ENCODE assay signal across 11 cellular contexts in genomic region chr16:66271074-66272060, GRCh38.
A peak's percentile ranks its signal among the peaks of the same experiment; 100 is the strongest.
DNase-seq lines count a peak whose midpoint lies in the region; ATAC-seq and TF ChIP-seq lines count a peak whose summit lies in the region.
"Had no signal": no experiment of that assay in that cellular context is flagged by ENCODE, and none has a peak within 500 bp of the region (broad histone marks: within the 10 kb centered on the region; RNA-seq: fewer than 3 reads in every experiment).

No MANE protein-coding gene starts in this region.

- no peaks in the 10 kb centered on the region for H3F3A ChIP-seq in neural progenitor cell (ENCODE audit: low read depth)

- peaks cover 34% of the 10 kb centered on the region for H3K4me1 Mint-ChIP-seq in neural progenitor cell

- H3K4me2 ChIP-seq in BLaER1 (peak overlapping the region; percentile 82; the same call in 1 of the 2 replicates), neural progenitor cell (peak overlapping the region; percentile 12)

- H3K27me3 Mint-ChIP-seq in neural progenitor cell (ENCODE audit: insufficient read depth, low read depth), result peaks cover 20% of the 10 kb centered on the region

- H3K27me3 ChIP-seq in BLaER1 (no peaks in the 10 kb centered on the region), neural progenitor cell (peaks cover 17% of the 10 kb centered on the region)
- H3K27me3 ChIP-seq: BE2C had no signal

- peak overlapping the region; percentile 40 for H3K27ac Mint-ChIP-seq in neural progenitor cell

- peaks cover 4% of the 10 kb centered on the region for H3K36me3 Mint-ChIP-seq in neural progenitor cell

- H3K4me3 Mint-ChIP-seq in neural progenitor cell, result peak overlapping the region; percentile 52

- H2AFZ ChIP-seq in neural progenitor cell (replicated peaks), result peak overlapping the region; percentile 23

- peaks cover 9% of the 10 kb centered on the region for H3K9me3 Mint-ChIP-seq in neural progenitor cell

- no peaks in the 10 kb centered on the region for H4K20me1 ChIP-seq in BLaER1
- no peaks in the 10 kb centered on the region for H4K20me1 ChIP-seq in neural progenitor cell (ENCODE audit: low read depth)

- H3K4me1 ChIP-seq in BLaER1 (peaks cover 59% of the 10 kb centered on the region), neural progenitor cell (peaks cover 3% of the 10 kb centered on the region)

- H3K4me3 ChIP-seq in BLaER1 (no peak overlapping the region), neural progenitor cell (no peak overlapping the region)
- H3K4me3 ChIP-seq: GM12878 had no signal

- H3K27ac ChIP-seq in BLaER1 (no peak overlapping the region), neural progenitor cell (no peak overlapping the region)

- peaks cover 19% of the 10 kb centered on the region for H3K9me3 ChIP-seq in BLaER1
- peaks cover 2% of the 10 kb centered on the region for H3K9me3 ChIP-seq in neural progenitor cell (ENCODE audit: low read depth)

- ATAC-seq in GM18867 (IDR thresholded peaks at IDR 0.05; ENCODE audit: unreplicated experiment), result no peak

- H3K9ac ChIP-seq in BLaER1 (no peak overlapping the region), neural progenitor cell (no peak overlapping the region)

- peak; percentile 61 for DNase-seq in M059J (ENCODE audit: low read depth)
- peak; percentile 42 for DNase-seq in ecto neural progenitor cell (ENCODE audit: low spot score)
- DNase-seq in neural progenitor cell (ENCODE audit: low spot score), result no peak
- DNase-seq in dermis blood vessel endothelial cell, result no peak
- no peak for DNase-seq in cerebellar nuclear complex (lab: John Stamatoyannopoulos, UW)
- no peak for DNase-seq in NCI-H2107 (lab: John Stamatoyannopoulos, UW)
- DNase-seq: cortex of kidney had no signal

- no peaks in the 10 kb centered on the region for H3K36me3 ChIP-seq in BLaER1
- no peaks in the 10 kb centered on the region for H3K36me3 ChIP-seq in neural progenitor cell
- H3K36me3 ChIP-seq: BE2C had no signal

- no peaks in the 10 kb centered on the region for H3K79me2 ChIP-seq in neural progenitor cell (ENCODE audit: low read depth)

- TF ChIP-seq CTCF in neural progenitor cell (IDR thresholded peaks at IDR 0.05), result no peak

Comparison
In these comparisons a context has a peak if more than half of its experiments do, and no peak if none do; other contexts are left out.
1. DNase-seq: peak in M059J (single experiment) and ecto neural progenitor cell (single experiment); none in neural progenitor cell (single experiment), dermis blood vessel endothelial cell (single experiment), cerebellar nuclear complex (0 of 2) and NCI-H2107 (single experiment).